ENCODE assay signal across 8 cellular contexts in the genomic region with DNA sequence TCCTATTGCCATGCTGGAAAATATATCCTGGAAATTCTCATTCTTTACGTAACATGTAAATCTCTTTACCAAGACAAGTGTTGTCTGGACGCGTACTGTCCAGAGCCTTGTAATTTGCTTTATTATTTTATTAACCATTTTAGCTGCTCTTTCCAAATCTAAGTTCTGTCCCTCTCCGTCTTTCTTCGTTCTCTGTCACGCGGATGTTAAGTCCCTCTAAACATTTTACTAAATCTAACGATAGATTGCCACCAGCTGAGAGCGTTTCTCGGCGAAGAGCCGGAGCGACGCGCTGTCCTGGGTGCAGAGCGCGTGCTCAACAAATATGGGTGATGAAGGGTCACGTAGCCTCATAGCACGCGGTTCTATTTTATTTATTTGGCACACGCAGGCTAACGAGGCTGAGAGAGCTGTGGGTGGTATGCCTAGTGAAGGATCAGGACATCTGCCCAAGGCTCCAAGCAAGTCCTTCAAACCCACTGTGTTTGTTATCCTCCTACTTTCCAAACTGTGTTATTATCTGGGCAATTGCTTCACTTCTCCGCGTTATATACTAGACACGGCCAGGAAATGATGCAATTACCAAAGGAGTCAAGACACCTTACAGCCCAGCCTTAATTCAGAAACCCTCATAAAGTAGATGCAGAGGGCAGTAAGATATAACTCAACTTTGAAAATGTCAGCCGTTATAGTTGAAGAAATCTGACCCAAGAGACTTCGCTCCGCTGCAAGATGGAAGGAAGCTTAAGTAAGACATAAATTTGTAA. TPM values are rescaled to one million over a fixed set of nuclear protein-coding genes. Genes with fewer than 3 reads are reported as not detected.
A peak's percentile ranks its signal among the peaks of the same experiment; 100 is the strongest.
DNase-seq lines count a peak whose midpoint lies in the region; ATAC-seq and TF ChIP-seq lines count a peak whose summit lies in the region.

No MANE protein-coding gene starts in this region.

- TF ChIP-seq POLR2A in esophagus squamous epithelium (IDR thresholded peaks at IDR 0.05), result peak in 3 of 4 donors; percentile 43 to 60 (median 59)

- H3K27me3 Mint-ChIP-seq in naive thymus-derived CD4-positive, alpha-beta T cell, result peaks cover 0 to 23% (median 0%) of the 10 kb centered on the region in 5 donors

- CTCF ChIA-PET in naive thymus-derived CD4-positive, alpha-beta T cell (lab: Charles Lee), result interaction anchor here (0.6 to 3.7 kb wide), 13 partner anchors 10 to 1560 kb away, joined by 3 to 60 read pairs (median 4); a partner anchor contains a TSS

- POLR2A ChIA-PET in naive thymus-derived CD4-positive, alpha-beta T cell (lab: Charles Lee), result interaction anchor here (0.5 to 8.1 kb wide), 21 partner anchors 11 to 691 kb away, joined by 3 to 356 read pairs (median 4); a partner anchor contains a TSS

- H3K4me3 ChIP-seq in esophagus squamous epithelium, result peak overlapping the region; percentile 41 to 87 (median 70)
- H3K4me3 ChIP-seq in naive thymus-derived CD4-positive, alpha-beta T cell (ENCODE audit: low read length), result peak overlapping the region; percentile 84

- H3K27me3 ChIP-seq in esophagus squamous epithelium, result no peaks in the 10 kb centered on the region
- H3K27me3 ChIP-seq in naive thymus-derived CD4-positive, alpha-beta T cell (ENCODE audit: control insufficient read depth in 2 of 2, insufficient read depth in 2 of 2, low read length in 2 of 2), result no peaks in the 10 kb centered on the region

- peaks cover 0 to 19% (median 0%) of the 10 kb centered on the region in 3 donors for H3K4me1 ChIP-seq in esophagus squamous epithelium
- peaks cover 4 to 19% of the 10 kb centered on the region in 2 donors for H3K4me1 ChIP-seq in naive thymus-derived CD4-positive, alpha-beta T cell (ENCODE audit: control insufficient read depth in 2 of 2, insufficient read depth in 2 of 2, low read length in 2 of 2)

- intact Hi-C loops in esophagus squamous epithelium (cut with DNase I), result loop anchor here (5.0 kb wide), 1 partner anchor 177 kb away; a partner anchor contains a TSS
- intact Hi-C loops in naive thymus-derived CD4-positive, alpha-beta T cell (cut with micrococcal nuclease), result loop anchor here (1.0 to 5.0 kb wide), 14 partner anchors 9 to 1737 kb away; a partner anchor contains a TSS

- TF ChIP-seq CTCF in esophagus squamous epithelium (IDR thresholded peaks at IDR 0.05), result no peak

- H3K27ac ChIP-seq in esophagus squamous epithelium, result peak overlapping the region; percentile 90 to 98 (median 96)
- peak overlapping the region; percentile 77 for H3K27ac ChIP-seq in naive thymus-derived CD4-positive, alpha-beta T cell (ENCODE audit: low read depth, low read length)
- H3K27ac ChIP-seq in temporal lobe (ENCODE audit: low read depth, low read length), result peak overlapping the region; percentile 87

- H3K27ac Mint-ChIP-seq in naive thymus-derived CD4-positive, alpha-beta T cell, result no peak overlapping the region

- no peaks in the 10 kb centered on the region for H3K9me3 ChIP-seq in esophagus squamous epithelium
- no peaks in the 10 kb centered on the region for H3K9me3 ChIP-seq in naive thymus-derived CD4-positive, alpha-beta T cell (ENCODE audit: control insufficient read depth in 2 of 3, low read length in 3 of 3)

- peak; percentile 69 for ATAC-seq in GM21360 (IDR thresholded peaks at IDR 0.05; ENCODE audit: unreplicated experiment)
- peak; percentile 78 for ATAC-seq in naive thymus-derived CD4-positive, alpha-beta T cell

- H3K36me3 Mint-ChIP-seq in naive thymus-derived CD4-positive, alpha-beta T cell, result peaks cover 0 to 3% (median 0%) of the 10 kb centered on the region in 5 donors

- H3K4me3 Mint-ChIP-seq in naive thymus-derived CD4-positive, alpha-beta T cell, result no peak overlapping the region

- peaks cover 5 to 27% (median 22%) of the 10 kb centered on the region in 7 donors for H3K4me1 Mint-ChIP-seq in naive thymus-derived CD4-positive, alpha-beta T cell

- H3K9me3 Mint-ChIP-seq in naive thymus-derived CD4-positive, alpha-beta T cell, result peaks cover 0 to 5% (median 0%) of the 10 kb centered on the region in 11 donors

- 0% methylated on average over 28 of the region's 28 CpGs for WGBS in esophagus squamous epithelium, 2 donors

- DNase-seq in DMS 273 (lab: John Stamatoyannopoulos, UW; ENCODE audit: unreplicated experiment), result peak; percentile 91
- peak; percentile 63 for DNase-seq in HK-2 (ENCODE audit: unreplicated experiment)
- peak; percentile 62 for DNase-seq in NOMO-1 treated with dmso at 0.1 percent for 144 hours (lab: John Stamatoyannopoulos, UW; ENCODE audit: unreplicated experiment)
- peak; percentile 78 for DNase-seq in activated CD8-positive, alpha-beta memory T cell treated with anti-CD3 and anti-CD28 coated beads, Interleukin-2, amount 50 U/mL, for 48 hours
- no peak for DNase-seq in esophagus squamous epithelium (lab: John Stamatoyannopoulos, UW)
- DNase-seq in naive thymus-derived CD4-positive, alpha-beta T cell, result peak; percentile 41 to 80 (median 68)

- no peaks in the 10 kb centered on the region for H3K36me3 ChIP-seq in esophagus squamous epithelium
- no peaks in the 10 kb centered on the region for H3K36me3 ChIP-seq in naive thymus-derived CD4-positive, alpha-beta T cell (ENCODE audit: control insufficient read depth in 2 of 3, insufficient read depth in 3 of 3, low read length in 3 of 3)

RNA-seq across cellular contexts. Expression of a gene that starts 10.0 kb away (rescaled TPM):
- total RNA-seq in esophagus squamous epithelium, result 10 to 100 TPM; 30.9 to 85.1 (median 45.8) TPM
- total RNA-seq in naive thymus-derived CD4-positive, alpha-beta T cell, result 10 to 100 TPM; 30.6 to 55.6 (median 38.0) TPM
- 10 to 100 TPM; 12.8 to 23.4 TPM for polyA plus RNA-seq in naive thymus-derived CD4-positive, alpha-beta T cell
- total RNA-seq in temporal lobe, result 29.7 TPM

RNA-seq across cellular contexts. Expression of a gene that starts 31.3 kb away (rescaled TPM):
- total RNA-seq in esophagus squamous epithelium (1 to 10 TPM in 2 of 4 donors, under 1 TPM in 1, not detected in 1; 0.61 to 2.8 (median 1.3) TPM), temporal lobe (0.98 TPM)
- under 1 TPM in 3 of 5 experiments, not detected in 2; 0.34 to 0.46 (median 0.46) TPM for total RNA-seq in naive thymus-derived CD4-positive, alpha-beta T cell
- under 1 TPM; 0.14 to 0.44 TPM for polyA plus RNA-seq in naive thymus-derived CD4-positive, alpha-beta T cell
